ENCODE assay signal across 1 cellular context in the genomic region with DNA sequence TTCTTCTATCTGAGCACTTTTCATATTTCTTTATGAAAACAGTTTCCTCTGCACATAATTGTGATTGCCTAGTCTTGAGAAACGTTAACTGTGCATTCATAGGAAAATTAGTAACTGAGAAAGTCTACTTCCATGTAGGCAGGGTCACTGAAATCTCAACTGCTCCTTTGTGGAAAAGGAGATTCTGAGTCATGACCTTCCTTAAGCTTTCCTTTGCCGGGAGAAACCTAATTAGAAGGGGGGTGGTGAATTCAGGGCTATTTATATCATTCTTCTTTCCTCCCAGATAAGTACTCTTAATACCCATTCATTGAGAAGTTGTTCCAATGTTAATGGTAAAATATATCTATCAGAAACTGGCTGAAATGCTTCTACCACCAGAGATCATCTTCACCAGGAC.
TF ChIP-seq lines count a peak whose summit lies in the region.

No MANE protein-coding gene starts in this region.

TF ChIP-seq in IMR-90, 13 proteins besides CTCF, POLR2A, EP300 and RAD21:
- TF ChIP-seq MAZ (IDR thresholded peaks at IDR 0.05; ENCODE audit: borderline replicate concordance, low read depth, low read length) (no peak), MAFK (IDR thresholded peaks at IDR 0.05; ENCODE audit: low read depth, low read length) (no peak), CHD1 (IDR thresholded peaks at IDR 0.05; ENCODE audit: low read depth, low read length) (no peak), FOS (IDR thresholded peaks at IDR 0.05; ENCODE audit: low read depth, low read length) (no peak), SMC3 (IDR thresholded peaks at IDR 0.05; ENCODE audit: low read depth, low read length) (no peak), MXI1 (IDR thresholded peaks at IDR 0.05; ENCODE audit: borderline replicate concordance, low read depth, low read length) (no peak), RFX5 (IDR thresholded peaks at IDR 0.05; ENCODE audit: low read depth, low read length) (no peak)
- TF ChIP-seq, protein P1, sequence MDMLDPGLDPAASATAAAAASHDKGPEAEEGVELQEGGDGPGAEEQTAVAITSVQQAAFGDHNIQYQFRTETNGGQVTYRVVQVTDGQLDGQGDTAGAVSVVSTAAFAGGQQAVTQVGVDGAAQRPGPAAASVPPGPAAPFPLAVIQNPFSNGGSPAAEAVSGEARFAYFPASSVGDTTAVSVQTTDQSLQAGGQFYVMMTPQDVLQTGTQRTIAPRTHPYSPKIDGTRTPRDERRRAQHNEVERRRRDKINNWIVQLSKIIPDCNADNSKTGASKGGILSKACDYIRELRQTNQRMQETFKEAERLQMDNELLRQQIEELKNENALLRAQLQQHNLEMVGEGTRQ (IDR thresholded peaks at IDR 0.05; ENCODE audit: low read depth, low read length) = no peak
